8 cellular contexts compared by ENCODE assay signal in genomic region chr5:73446631-73447233, GRCh38. TPM values are rescaled to one million over a fixed set of nuclear protein-coding genes. Genes with fewer than 3 reads are reported as not detected.
DNase-seq lines count a peak whose midpoint lies in the region; ATAC-seq, FAIRE-seq and TF ChIP-seq lines count a peak whose summit lies in the region.

No MANE protein-coding gene starts in this region.

- H3K9me3 ChIP-seq in CD4-positive, alpha-beta T cell (ENCODE audit: control insufficient read depth, low read length), result peaks cover 10% of the 10 kb centered on the region
- H3K9me3 ChIP-seq in HUES48 (ENCODE audit: control insufficient read depth, insufficient read depth, low read length) (no peaks in the 10 kb centered on the region), astrocyte (ENCODE audit: insufficient read depth, low read depth, low read length) (no peaks in the 10 kb centered on the region), mesodermal cell (ENCODE audit: control insufficient read depth, low read length) (no peaks in the 10 kb centered on the region)

- H3K36me3 Mint-ChIP-seq in CD4-positive, alpha-beta T cell (ENCODE audit: low read depth), result peaks cover 6% of the 10 kb centered on the region
- H3K36me3 Mint-ChIP-seq in astrocyte (ENCODE audit: low read depth, unreplicated experiment), result peaks cover 5% of the 10 kb centered on the region

- ATAC-seq in CD4-positive, alpha-beta T cell (ENCODE audit: poor library complexity), result no peak
- no peak for ATAC-seq in HG02852 (IDR thresholded peaks at IDR 0.05; ENCODE audit: unreplicated experiment)
- ATAC-seq in GM21717 (IDR thresholded peaks at IDR 0.05; ENCODE audit: unreplicated experiment), result no peak
- no peak for ATAC-seq in HG03196 (IDR thresholded peaks at IDR 0.05; ENCODE audit: unreplicated experiment)

- H3K27ac Mint-ChIP-seq in CD4-positive, alpha-beta T cell, result no peak overlapping the region
- H3K27ac Mint-ChIP-seq in astrocyte (ENCODE audit: unreplicated experiment), result peak overlapping the region; percentile 93

- TF ChIP-seq CTCF in CD4-positive, alpha-beta T cell (IDR thresholded peaks at IDR 0.05), result no peak
- TF ChIP-seq CTCF in astrocyte (IDR thresholded peaks at IDR 0.05; ENCODE audit: insufficient read depth, low read depth, low read length), result no peak

- DNase-seq in CD4-positive, alpha-beta T cell, result no peak
- no peak for DNase-seq in astrocyte (ENCODE audit: low read depth)
- no peak for DNase-seq in OCI-M1 (lab: John Stamatoyannopoulos, UW)

- no peak for FAIRE-seq in astrocyte (lab: Jason Lieb, UNC)

- no peak overlapping the region for H2AFZ ChIP-seq in astrocyte (ENCODE audit: low read depth, low read length)

- H3K27ac ChIP-seq in CD4-positive, alpha-beta T cell (ENCODE audit: low read depth, low read length), result no peak overlapping the region
- H3K27ac ChIP-seq in HUES48 (ENCODE audit: low read depth, low read length) (no peak overlapping the region), astrocyte (ENCODE audit: low read depth, low read length) (peak overlapping the region; percentile 85), mesodermal cell (ENCODE audit: low read depth, low read length, severe bottlenecking) (no peak overlapping the region)

- H3K9me3 Mint-ChIP-seq in CD4-positive, alpha-beta T cell, result peaks cover 2% of the 10 kb centered on the region
- H3K9me3 Mint-ChIP-seq in astrocyte (ENCODE audit: unreplicated experiment), result peaks cover 17% of the 10 kb centered on the region

- peaks cover 17% of the 10 kb centered on the region for H3K4me1 ChIP-seq in HUES48 (ENCODE audit: control insufficient read depth, insufficient read depth, low read length)
- peaks cover 36% of the 10 kb centered on the region for H3K4me1 ChIP-seq in astrocyte (ENCODE audit: insufficient read depth, low read length)
- peaks cover 4% of the 10 kb centered on the region for H3K4me1 ChIP-seq in mesodermal cell (ENCODE audit: control insufficient read depth, insufficient read depth, low read length, poor library complexity, severe bottlenecking)

- peaks cover 67% of the 10 kb centered on the region for H3K79me2 ChIP-seq in astrocyte (ENCODE audit: insufficient read depth, low read length)

- CTCF ChIA-PET in CD4-positive, alpha-beta T cell (lab: Charles Lee), result no interaction called here

- peaks cover 84% of the 10 kb centered on the region for H3K27me3 ChIP-seq in CD4-positive, alpha-beta T cell (ENCODE audit: control insufficient read depth, insufficient read depth, low read length)
- H3K27me3 ChIP-seq in HUES48 (ENCODE audit: control insufficient read depth, insufficient read depth, low read length) (peaks cover 95% of the 10 kb centered on the region), astrocyte (ENCODE audit: insufficient read depth, low read length) (peaks cover 1% of the 10 kb centered on the region)

- POLR2A ChIA-PET in CD4-positive, alpha-beta T cell (lab: Charles Lee), result interaction anchor here (0.9 to 1.0 kb wide), 2 partner anchors 52 to 58 kb away, joined by 3 to 4 read pairs; partner anchors contain the start of gene BTF3

- no peaks in the 10 kb centered on the region for H3K36me3 ChIP-seq in HUES48 (ENCODE audit: control insufficient read depth, insufficient read depth, low read length)
- H3K36me3 ChIP-seq in astrocyte (ENCODE audit: insufficient read depth, low read length), result peaks cover 3% of the 10 kb centered on the region
- peaks cover 6% of the 10 kb centered on the region for H3K36me3 ChIP-seq in mesodermal cell (ENCODE audit: control insufficient read depth, insufficient read depth, low read length)

- peaks cover 20% of the 10 kb centered on the region for H3K4me1 Mint-ChIP-seq in CD4-positive, alpha-beta T cell (ENCODE audit: low read depth)
- no peaks in the 10 kb centered on the region for H3K4me1 Mint-ChIP-seq in astrocyte (ENCODE audit: low read depth, unreplicated experiment)

- 0% methylated on average over 50 to 52 of the region's 66 CpGs for WGBS in mesodermal cell (ENCODE audit: insufficient coverage in 2 of 2), 2 experiments

- H4K20me1 ChIP-seq in astrocyte (ENCODE audit: insufficient read depth, low read length), result peaks cover 36% of the 10 kb centered on the region

- peaks cover 87% of the 10 kb centered on the region for H3K27me3 Mint-ChIP-seq in CD4-positive, alpha-beta T cell
- peaks cover 63% of the 10 kb centered on the region for H3K27me3 Mint-ChIP-seq in astrocyte (ENCODE audit: low read depth, unreplicated experiment)

- intact Hi-C loops in CD4-positive, alpha-beta T cell (cut with DNase I, micrococcal nuclease), result no loop called here

- H3K9ac ChIP-seq in HUES48 (ENCODE audit: low read depth, low read length), result no peak overlapping the region
- H3K9ac ChIP-seq in astrocyte (ENCODE audit: low read length), result peak overlapping the region; percentile 95

- peak overlapping the region; percentile 81 for H3K4me3 Mint-ChIP-seq in CD4-positive, alpha-beta T cell
- H3K4me3 Mint-ChIP-seq in astrocyte (ENCODE audit: unreplicated experiment), result peak overlapping the region; percentile 93

- H3K4me3 ChIP-seq in HUES48 (ENCODE audit: low read depth, low read length) (peak overlapping the region; percentile 52), astrocyte (ENCODE audit: insufficient read depth, low read depth, low read length) (peak overlapping the region; percentile 91), mesodermal cell (ENCODE audit: extremely low read depth, insufficient read depth, low read length, poor library complexity, severe bottlenecking) (peak overlapping the region; percentile 71)

- H3K4me2 ChIP-seq in astrocyte (ENCODE audit: low read length), result peak overlapping the region; percentile 83

RNA-seq across cellular contexts. Expression of gene FOXD1, which starts 1.8 kb away (rescaled TPM):
- total RNA-seq in CD4-positive, alpha-beta T cell, result not detected
- total RNA-seq in astrocyte, result 13.5 and 16.9 TPM in 2 replicates
- 26.0 TPM for polyA plus RNA-seq in mesodermal cell (2013, experiment 1 of 2)
- 31.6 TPM for polyA plus RNA-seq in mesodermal cell (2013, experiment 2 of 2)

RNA-seq across cellular contexts. Expression of gene BTF3, which starts 51.5 kb away (rescaled TPM):
- 100 to 1,000 TPM; 756 to 769 TPM for total RNA-seq in CD4-positive, alpha-beta T cell
- total RNA-seq in astrocyte, result 475 and 524 TPM in 2 replicates
- polyA plus RNA-seq in mesodermal cell (2013, experiment 1 of 2), result 799 TPM
- polyA plus RNA-seq in mesodermal cell (2013, experiment 2 of 2), result 865 TPM

Comparison
In these comparisons a context has a peak if more than half of its experiments do, and no peak if none do; other contexts are left out.
1. RNA of gene FOXD1, which starts 1.8 kb away (total RNA-seq): 13.5 to 16.9 TPM in astrocyte; not detected in CD4-positive, alpha-beta T cell; every median in the first group is over 10 times any median in the second.
2. Peak in every context shown above with its lines, with median percentiles within 50 percentile points of each other: H3K4me3 ChIP-seq.